In genomic region chr21:43893536-43894205, GRCh38 we compare ENCODE assay signal across 8 cellular contexts. TPM values are rescaled to one million over a fixed set of nuclear protein-coding genes. Genes with fewer than 3 reads are reported as not detected.
DNase-seq lines count a peak whose midpoint lies in the region; ATAC-seq and TF ChIP-seq lines count a peak whose summit lies in the region.

No MANE protein-coding gene starts in this region.

- H3K4me1 ChIP-seq in BLaER1 (peaks cover 15% of the 10 kb centered on the region), SK-N-SH (ENCODE audit: control insufficient read depth in 1 of 2, insufficient read depth in 2 of 2, low read depth in 1 of 2, low read length in 1 of 2) (no peaks in the 10 kb centered on the region), PC-3 (ENCODE audit: insufficient read depth, low read length) (no peaks in the 10 kb centered on the region)

- H2AFZ ChIP-seq in SK-N-SH (ENCODE audit: low read depth) = no peak overlapping the region
- H2AFZ ChIP-seq in PC-3 (ENCODE audit: low read length) = no peak overlapping the region

- no TSS peak for BruUV-seq in PC-3 (replicated peaks; lab: Mats Ljungman, UMichigan)

- no peaks in the 10 kb centered on the region for H3K27me3 Mint-ChIP-seq in T-helper 2 cell treated with Interferon-gamma antibody and Interleukin-4, amounts not matched to agents 5 μg/mL and 100 μg/mL, for 36 hours (ENCODE audit: low read depth)

- peak overlapping the region; percentile 83 for H3K4me2 ChIP-seq in BLaER1
- no peak overlapping the region for H3K4me2 ChIP-seq in SK-N-SH
- H3K4me2 ChIP-seq in PC-3 (ENCODE audit: low read length) = no peak overlapping the region

- H3K4me3 Mint-ChIP-seq in T-helper 2 cell treated with Interferon-gamma antibody and Interleukin-4, amounts not matched to agents 5 μg/mL and 100 μg/mL, for 36 hours = peak overlapping the region; percentile 83

- H3F3A ChIP-seq in SK-N-SH (replicated peaks; ENCODE audit: insufficient read depth) (no peaks in the 10 kb centered on the region), PC-3 (ENCODE audit: low read length, unreplicated experiment) (no peaks in the 10 kb centered on the region)

- peak; percentile 26 for TF ChIP-seq POLR2A in GM19099 (IDR thresholded peaks at IDR 0.05; ENCODE audit: extremely low read depth, insufficient read length, low read depth)

- H3K9ac ChIP-seq in BLaER1 (no peak overlapping the region), SK-N-SH (no peak overlapping the region), PC-3 (ENCODE audit: low read length) (no peak overlapping the region)

- TF ChIP-seq RAD21 in SK-N-SH (IDR thresholded peaks at IDR 0.05; ENCODE audit: low read length) = no peak

- H3K36me3 Mint-ChIP-seq in T-helper 2 cell treated with Interferon-gamma antibody and Interleukin-4, amounts not matched to agents 5 μg/mL and 100 μg/mL, for 36 hours (ENCODE audit: low read depth) = peaks cover 54% of the 10 kb centered on the region

- POLR2A ChIA-PET in SK-N-SH (lab: Yijun Ruan, JAX) = no interaction called here
- POLR2A ChIA-PET in PC-3 (lab: Charles Lee; ENCODE audit: unreplicated experiment) = no interaction called here

- intact Hi-C loops in left ventricle myocardium superior (cut with micrococcal nuclease) (no loop called here), PC-3 (cut with micrococcal nuclease) (no loop called here)

- H4K20me1 ChIP-seq in BLaER1 (peaks cover 5% of the 10 kb centered on the region; the same call in 1 of the 2 replicates), SK-N-SH (ENCODE audit: insufficient read depth) (peaks cover 6% of the 10 kb centered on the region; the same call in 1 of the 2 replicates), PC-3 (ENCODE audit: low read length) (no peaks in the 10 kb centered on the region)

- H3K4me3 ChIP-seq in BLaER1 (peak overlapping the region; percentile 8; the same call in 1 of the 2 replicates), SK-N-SH (ENCODE audit: low read depth in 2 of 2, low read length in 1 of 2) (no peak overlapping the region), PC-3 (ENCODE audit: low read length) (no peak overlapping the region)

- H3K27me3 ChIP-seq in BLaER1 = no peaks in the 10 kb centered on the region
- H3K27me3 ChIP-seq in SK-N-SH (ENCODE audit: insufficient read depth) = no peaks in the 10 kb centered on the region
- no peaks in the 10 kb centered on the region for H3K27me3 ChIP-seq in PC-3 (ENCODE audit: low read length)

- peak; percentile 69 for DNase-seq in T-helper 2 cell treated with Interferon-gamma antibody and Interleukin-4, amounts not matched to agents 5 μg/mL and 100 μg/mL, for 36 hours (ENCODE audit: low spot score)
- DNase-seq in left ventricle myocardium superior (no peak), COLO829 (ENCODE audit: low spot score) (no peak), SK-N-SH (no peak), PC-3 (no peak)

- H3K9me3 ChIP-seq in BLaER1 (peaks cover 41% of the 10 kb centered on the region), SK-N-SH (no peaks in the 10 kb centered on the region), PC-3 (ENCODE audit: low read length) (no peaks in the 10 kb centered on the region)

- peaks cover 39% of the 10 kb centered on the region for H3K36me3 ChIP-seq in BLaER1
- H3K36me3 ChIP-seq in SK-N-SH (replicated peaks in 1 of 2; ENCODE audit: control insufficient read depth in 1 of 2, insufficient read depth in 2 of 2, low read length in 1 of 2) = peaks cover 5 to 24% of the 10 kb centered on the region in 2 experiments
- peaks cover 8% of the 10 kb centered on the region; the same call in 1 of the 2 replicates for H3K36me3 ChIP-seq in PC-3 (ENCODE audit: low read depth, low read length)

- H3K9me2 ChIP-seq in SK-N-SH = no peaks in the 10 kb centered on the region
- H3K9me2 ChIP-seq in PC-3 (replicated peaks; ENCODE audit: low read length) = no peaks in the 10 kb centered on the region

- H3K79me2 ChIP-seq in SK-N-SH (ENCODE audit: insufficient read depth) (peaks cover 43% of the 10 kb centered on the region), PC-3 (ENCODE audit: low read length) (peaks cover 23% of the 10 kb centered on the region)

- TF ChIP-seq CTCF in SK-N-SH (IDR thresholded peaks at IDR 0.05) (no peak), PC-3 (conservative IDR thresholded peaks at IDR 0.05; ENCODE audit: low read depth, low read length) (no peak)

- H3K27ac Mint-ChIP-seq in T-helper 2 cell treated with Interferon-gamma antibody and Interleukin-4, amounts not matched to agents 5 μg/mL and 100 μg/mL, for 36 hours = peak overlapping the region; percentile 88

- ATAC-seq in left ventricle myocardium superior (peak; percentile 37), PC-3 (no peak), GM21423 (IDR thresholded peaks at IDR 0.05; ENCODE audit: unreplicated experiment) (no peak)

- no peak overlapping the region for H3K27ac ChIP-seq in BLaER1
- H3K27ac ChIP-seq in SK-N-SH (ENCODE audit: low read depth in 2 of 2, low read length in 1 of 2) = no peak overlapping the region
- H3K27ac ChIP-seq in PC-3 (ENCODE audit: low read length) = no peak overlapping the region

- TF ChIP-seq EP300 in SK-N-SH (IDR thresholded peaks at IDR 0.05; ENCODE audit: borderline replicate concordance in 1 of 2, low read depth in 1 of 2, low read length in 1 of 2) = no peak

- peaks cover 3% of the 10 kb centered on the region for H3K9me3 Mint-ChIP-seq in T-helper 2 cell treated with Interferon-gamma antibody and Interleukin-4, amounts not matched to agents 5 μg/mL and 100 μg/mL, for 36 hours

- 88% methylated on average over 19 of the region's 19 CpGs for WGBS in SK-N-SH (ENCODE audit: low lambda C conversion rate)

- H3K4me1 Mint-ChIP-seq in T-helper 2 cell treated with Interferon-gamma antibody and Interleukin-4, amounts not matched to agents 5 μg/mL and 100 μg/mL, for 36 hours (ENCODE audit: low read depth) = peaks cover 39% of the 10 kb centered on the region

- CTCF ChIA-PET in SK-N-SH (lab: Yijun Ruan, JAX) (interaction anchor here (1.0 to 1.1 kb wide), 2 partner anchors 9 to 27 kb away, joined by 3 to 5 read pairs; no protein-coding TSS in a partner anchor), PC-3 (lab: Charles Lee) (no interaction called here)

TF ChIP-seq in SK-N-SH, 30 proteins besides CTCF, POLR2A, EP300 and RAD21:
- TF ChIP-seq REST (IDR thresholded peaks at IDR 0.05; ENCODE audit: low read depth, low read length) (no peak), RCOR1 (IDR thresholded peaks at IDR 0.05; ENCODE audit: low read length) (no peak), TCF12 (IDR thresholded peaks at IDR 0.05) (no peak), FOXM1 (IDR thresholded peaks at IDR 0.05; ENCODE audit: low read depth) (no peak), USF2 (IDR thresholded peaks at IDR 0.05; ENCODE audit: borderline replicate concordance, low read depth, low read length) (no peak), EZH2phosphoT487 (IDR thresholded peaks at IDR 0.05; ENCODE audit: borderline replicate concordance, low read depth) (no peak), SIN3A (IDR thresholded peaks at IDR 0.05; ENCODE audit: borderline replicate concordance, low read depth, low read length) (no peak), JUND (IDR thresholded peaks at IDR 0.05) (no peak)

RNA-seq across cellular contexts. Expression of gene AGPAT3, which starts 28.6 kb away (rescaled TPM):
- total RNA-seq in left ventricle myocardium superior (97.6 TPM), PC-3 (2014; rRNA removed) (76.1 and 91.9 TPM in 2 replicates)
- polyA plus RNA-seq in SK-N-SH (2012; rRNA removed) = 35.3 and 40.0 TPM in 2 replicates
- polyA plus RNA-seq in SK-N-SH (2012; cell fraction: cytosol; rRNA removed) = 23.8 and 31.4 TPM in 2 replicates
- 48.1 and 49.4 TPM in 2 replicates for polyA plus RNA-seq in SK-N-SH (2012; cell fraction: nucleus; rRNA removed)
